In the genomic region with DNA sequence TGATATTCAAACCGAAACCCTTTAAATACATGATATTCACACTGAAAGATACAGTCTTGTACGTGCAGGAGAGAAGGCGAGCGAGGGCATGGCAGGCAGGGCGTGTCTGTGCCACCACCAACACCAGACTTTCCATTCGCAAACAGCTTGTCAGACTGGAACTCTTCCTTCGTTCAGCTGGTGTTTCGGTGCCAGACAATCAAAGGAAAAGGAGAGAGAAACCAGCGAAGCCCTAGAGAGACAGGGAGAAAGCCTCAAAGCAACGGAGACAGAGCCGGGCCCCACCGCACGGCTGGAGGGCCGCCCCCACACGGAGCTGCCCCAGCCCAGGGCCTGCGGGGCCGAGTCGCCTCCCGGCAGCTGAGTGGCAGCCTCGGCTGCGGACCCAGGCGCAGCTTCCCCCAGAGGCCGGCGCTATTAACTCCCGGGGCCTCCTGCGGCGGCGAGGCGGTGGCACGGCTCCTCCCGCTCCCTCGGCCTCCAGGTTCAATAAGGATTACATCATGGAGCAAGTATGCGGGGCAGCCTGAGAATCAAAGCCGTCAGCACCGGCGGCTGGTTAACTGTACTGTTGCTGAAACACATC, we compare ENCODE assay signal across 8 cellular contexts. TPM values are rescaled to one million over a fixed set of nuclear protein-coding genes. Genes with fewer than 3 reads are reported as not detected.
DNase-seq lines count a peak whose midpoint lies in the region; ATAC-seq and TF ChIP-seq lines count a peak whose summit lies in the region.

No MANE protein-coding gene starts in this region.

- TF ChIP-seq POLR2A in gastrocnemius medialis (IDR thresholded peaks at IDR 0.05), result no peak

- H3K36me3 ChIP-seq in PC-3 (ENCODE audit: low read depth, low read length), result no peaks in the 10 kb centered on the region
- H3K36me3 ChIP-seq in gastrocnemius medialis, result no peaks in the 10 kb centered on the region

- H3K9me3 ChIP-seq in PC-3 (ENCODE audit: low read length) (no peaks in the 10 kb centered on the region), gastrocnemius medialis (no peaks in the 10 kb centered on the region)

- intact Hi-C loops in PC-3 (cut with micrococcal nuclease), result no loop called here
- intact Hi-C loops in gastrocnemius medialis (cut with DNase I; ENCODE audit: low total_unique reads), result loop anchor here (5.0 kb wide), 1 partner anchor 129 kb away; a partner anchor contains a TSS

- peak overlapping the region; percentile 89 for H3K4me2 ChIP-seq in PC-3 (ENCODE audit: low read length)

- peak overlapping the region; percentile 82 for H2AFZ ChIP-seq in PC-3 (ENCODE audit: low read length)

- H3K4me3 Mint-ChIP-seq in HFFc6, result peak overlapping the region; percentile 85

- peaks cover 34% of the 10 kb centered on the region for H3K27me3 Mint-ChIP-seq in HFFc6 (ENCODE audit: insufficient read depth)

- H3K36me3 Mint-ChIP-seq in HFFc6 (ENCODE audit: low read depth), result no peaks in the 10 kb centered on the region

- POLR2A ChIA-PET in PC-3 (lab: Charles Lee; ENCODE audit: unreplicated experiment), result no interaction called here

- H4K20me1 ChIP-seq in PC-3 (ENCODE audit: low read length), result no peaks in the 10 kb centered on the region

- CTCF ChIA-PET in PC-3 (lab: Charles Lee), result no interaction called here

- DNase-seq in CD1c-positive myeloid dendritic cell (ENCODE audit: extremely low spot score) (peak; percentile 16), HFFc6 (peak; percentile 52), PC-3 (peak; percentile 73), T47D (ENCODE audit: low read depth in 1 of 2, low spot score in 1 of 2) (peak; percentile 51 to 89), iPS-NIHi11 (ENCODE audit: low spot score) (peak; percentile 94), gastrocnemius medialis (peak in 1 of 2 donors; percentile 20), middle frontal gyrus (ENCODE audit: extremely low spot score, low spot score) (no peak)

- H3K9ac ChIP-seq in PC-3 (ENCODE audit: low read length), result peak overlapping the region; percentile 65

- no peaks in the 10 kb centered on the region for H3F3A ChIP-seq in PC-3 (ENCODE audit: low read length, unreplicated experiment)

- in situ Hi-C loops in T47D (cut with HindIII; ENCODE audit: low pct_unique_long_range_greater_than_20kb, low sequenced_read_pairs) (no loop called here), gastrocnemius medialis (cut with MboI; ENCODE audit: low sequenced_read_pairs in 4 of 4) (no loop called here)

- H3K27ac Mint-ChIP-seq in HFFc6, result peak overlapping the region; percentile 72; the same call in 1 of the 2 replicates

- no peaks in the 10 kb centered on the region for H3K9me3 Mint-ChIP-seq in HFFc6

- peaks cover 19% of the 10 kb centered on the region for H3K4me1 Mint-ChIP-seq in HFFc6 (ENCODE audit: low read depth)

- peak overlapping the region; percentile 64 for H3K4me3 ChIP-seq in PC-3 (ENCODE audit: low read length)
- peak overlapping the region; percentile 39 to 65 (median 50) for H3K4me3 ChIP-seq in gastrocnemius medialis

- TF ChIP-seq CTCF in HFFc6 (IDR thresholded peaks at IDR 0.05) (0 out of 2 replicates have a peak, but pooled peaks have one; percentile 10), PC-3 (conservative IDR thresholded peaks at IDR 0.05; ENCODE audit: low read depth, low read length) (no peak), gastrocnemius medialis (IDR thresholded peaks at IDR 0.05 in 4 of 5, conservative IDR thresholded peaks at IDR 0.05 in 1 of 5) (no peak)

- no peaks in the 10 kb centered on the region for H3K9me2 ChIP-seq in PC-3 (replicated peaks; ENCODE audit: low read length)

- H3K27me3 ChIP-seq in PC-3 (ENCODE audit: low read length), result no peaks in the 10 kb centered on the region
- peaks cover 0 to 13% (median 0%) of the 10 kb centered on the region in 3 donors for H3K27me3 ChIP-seq in gastrocnemius medialis

- no TSS peak for BruUV-seq in PC-3 (replicated peaks; lab: Mats Ljungman, UMichigan)

- H3K27ac ChIP-seq in PC-3 (ENCODE audit: low read length), result peak overlapping the region; percentile 68
- H3K27ac ChIP-seq in gastrocnemius medialis, result peak overlapping the region; percentile 39 to 63 (median 50)

- H3K4me1 ChIP-seq in PC-3 (ENCODE audit: insufficient read depth, low read length) (peaks cover 19% of the 10 kb centered on the region), gastrocnemius medialis (peaks cover 5 to 12% of the 10 kb centered on the region in 2 donors)

- H3K79me2 ChIP-seq in PC-3 (ENCODE audit: low read length), result no peaks in the 10 kb centered on the region

- peak; percentile 94 for ATAC-seq in PC-3
- ATAC-seq in gastrocnemius medialis, result peak; percentile 56 to 79
- no peak for ATAC-seq in HG02571 (IDR thresholded peaks at IDR 0.05; ENCODE audit: unreplicated experiment)

RNA-seq across cellular contexts. Expression of a gene that starts 32.1 kb away (rescaled TPM):
- total RNA-seq in HFFc6 (2021; fragmentation: NEBNext Ultra II Directional; extraction: Animal tissue kit (Norgen Biotek cat#: 25700)), result not detected
- total RNA-seq in PC-3 (2014; rRNA removed) (0.07 TPM in 1 of 2 replicates, not detected in the other), gastrocnemius medialis (not detected)

RNA-seq across cellular contexts. Expression of a gene that starts 59.1 kb away (rescaled TPM):
- total RNA-seq in HFFc6 (2021; fragmentation: NEBNext Ultra II Directional; extraction: Animal tissue kit (Norgen Biotek cat#: 25700)), result 10 to 100 TPM; 42.8 to 52.6 (median 48.7) TPM
- total RNA-seq in PC-3 (2014; rRNA removed) (12.4 and 13.5 TPM in 2 replicates), gastrocnemius medialis (10 to 100 TPM; 28.3 to 64.3 (median 40.0) TPM)
